ENCODE assay signal across 10 cellular contexts in the genomic region with DNA sequence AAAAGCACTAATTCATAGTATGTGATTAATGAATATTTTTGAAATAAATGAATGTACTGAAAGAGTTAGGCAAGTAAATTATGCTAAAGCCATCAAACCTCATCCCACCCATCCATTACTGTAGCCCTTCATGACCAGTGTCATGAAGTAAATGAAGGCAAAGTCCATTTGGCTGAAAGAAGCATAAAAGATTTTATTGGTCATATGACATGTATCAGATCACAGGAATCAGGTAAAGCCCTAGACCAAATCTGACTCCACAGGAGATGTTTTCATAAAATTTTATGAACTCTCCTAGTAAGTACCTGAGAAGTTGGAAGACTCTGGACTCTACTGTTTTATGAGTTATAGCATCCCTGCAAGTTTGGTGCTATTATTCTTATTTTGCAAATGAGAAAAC.
"Had no signal": no experiment of that assay in that cellular context is flagged by ENCODE, and none has a peak within 500 bp of the region (broad histone marks: within the 10 kb centered on the region; RNA-seq: fewer than 3 reads in every experiment).

No MANE protein-coding gene starts in this region.

- DNase-seq: H9, HCEC 1CT, HFFc6, KBM-7 had no signal

- H3K4me3 Mint-ChIP-seq: GM23338, H9, HFFc6, IgD-negative memory B cell had no signal

- H3K27me3 Mint-ChIP-seq: IgD-negative memory B cell had no signal

- H3K4me1 Mint-ChIP-seq: IgD-negative memory B cell had no signal

- H3K27ac Mint-ChIP-seq: GM23338, H9, HFFc6 had no signal

- H3K27ac ChIP-seq: HL-60 had no signal

- FAIRE-seq: H1, H54, HepG2 had no signal

- H2AFZ ChIP-seq: GM23338 had no signal

- H3K4me2 ChIP-seq: GM23338 had no signal

- H3K36me3 Mint-ChIP-seq: IgD-negative memory B cell had no signal

- ATAC-seq: GM23338, HepG2 had no signal

- H3K4me3 ChIP-seq: GM23338 had no signal
